In the genomic region with DNA sequence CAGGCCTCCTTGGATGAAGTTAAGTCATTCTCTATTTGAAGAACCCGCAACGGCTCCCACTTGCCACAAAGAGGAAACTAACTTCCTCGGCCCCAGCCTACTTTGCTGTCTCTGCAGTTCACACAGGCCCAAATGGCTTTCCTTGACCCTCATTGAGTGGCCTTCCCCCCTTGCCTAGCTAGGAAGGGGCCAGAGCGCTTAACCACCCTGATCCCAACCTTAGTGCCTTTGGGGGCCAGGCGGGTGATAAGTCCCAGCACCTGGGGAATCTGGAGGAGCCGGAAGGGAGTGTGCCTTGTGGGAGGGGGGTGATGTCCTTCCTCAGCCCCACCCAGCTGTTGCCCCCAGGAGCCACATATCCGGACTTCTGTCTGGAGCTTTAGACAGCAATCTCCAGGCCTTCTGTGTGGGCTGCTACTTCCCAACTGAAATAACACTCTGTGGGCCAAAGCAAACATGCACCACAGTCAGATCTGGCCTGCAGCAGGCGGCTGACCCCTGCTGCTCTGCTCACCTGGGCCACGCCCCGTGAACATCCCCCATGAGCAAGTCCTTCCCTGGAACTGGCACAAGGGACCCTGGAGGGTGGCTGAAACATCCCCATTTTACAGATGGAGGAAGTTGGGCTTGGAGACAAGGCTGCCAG, we compare ENCODE assay signal across 2 cellular contexts.
TF ChIP-seq lines count a peak whose summit lies in the region.

No MANE protein-coding gene starts in this region.

TF ChIP-seq in WTC11, 78 proteins besides CTCF, POLR2A, EP300 and RAD21 (continues in another document):
- TF ChIP-seq, protein P1, sequence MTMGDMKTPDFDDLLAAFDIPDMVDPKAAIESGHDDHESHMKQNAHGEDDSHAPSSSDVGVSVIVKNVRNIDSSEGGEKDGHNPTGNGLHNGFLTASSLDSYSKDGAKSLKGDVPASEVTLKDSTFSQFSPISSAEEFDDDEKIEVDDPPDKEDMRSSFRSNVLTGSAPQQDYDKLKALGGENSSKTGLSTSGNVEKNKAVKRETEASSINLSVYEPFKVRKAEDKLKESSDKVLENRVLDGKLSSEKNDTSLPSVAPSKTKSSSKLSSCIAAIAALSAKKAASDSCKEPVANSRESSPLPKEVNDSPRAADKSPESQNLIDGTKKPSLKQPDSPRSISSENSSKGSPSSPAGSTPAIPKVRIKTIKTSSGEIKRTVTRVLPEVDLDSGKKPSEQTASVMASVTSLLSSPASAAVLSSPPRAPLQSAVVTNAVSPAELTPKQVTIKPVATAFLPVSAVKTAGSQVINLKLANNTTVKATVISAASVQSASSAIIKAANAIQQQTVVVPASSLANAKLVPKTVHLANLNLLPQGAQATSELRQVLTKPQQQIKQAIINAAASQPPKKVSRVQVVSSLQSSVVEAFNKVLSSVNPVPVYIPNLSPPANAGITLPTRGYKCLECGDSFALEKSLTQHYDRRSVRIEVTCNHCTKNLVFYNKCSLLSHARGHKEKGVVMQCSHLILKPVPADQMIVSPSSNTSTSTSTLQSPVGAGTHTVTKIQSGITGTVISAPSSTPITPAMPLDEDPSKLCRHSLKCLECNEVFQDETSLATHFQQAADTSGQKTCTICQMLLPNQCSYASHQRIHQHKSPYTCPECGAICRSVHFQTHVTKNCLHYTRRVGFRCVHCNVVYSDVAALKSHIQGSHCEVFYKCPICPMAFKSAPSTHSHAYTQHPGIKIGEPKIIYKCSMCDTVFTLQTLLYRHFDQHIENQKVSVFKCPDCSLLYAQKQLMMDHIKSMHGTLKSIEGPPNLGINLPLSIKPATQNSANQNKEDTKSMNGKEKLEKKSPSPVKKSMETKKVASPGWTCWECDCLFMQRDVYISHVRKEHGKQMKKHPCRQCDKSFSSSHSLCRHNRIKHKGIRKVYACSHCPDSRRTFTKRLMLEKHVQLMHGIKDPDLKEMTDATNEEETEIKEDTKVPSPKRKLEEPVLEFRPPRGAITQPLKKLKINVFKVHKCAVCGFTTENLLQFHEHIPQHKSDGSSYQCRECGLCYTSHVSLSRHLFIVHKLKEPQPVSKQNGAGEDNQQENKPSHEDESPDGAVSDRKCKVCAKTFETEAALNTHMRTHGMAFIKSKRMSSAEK (CRISPR knock-in tag; IDR thresholded peaks at IDR 0.05; ENCODE audit: borderline replicate concordance): no peak
- TF ChIP-seq FOXJ3 (CRISPR knock-in tag; IDR thresholded peaks at IDR 0.05; ENCODE audit: borderline replicate concordance) (no peak), GRHL2 (CRISPR knock-in tag; IDR thresholded peaks at IDR 0.05; ENCODE audit: insufficient replicate concordance, severe bottlenecking) (no peak), RORB (CRISPR knock-in tag; IDR thresholded peaks at IDR 0.05) (no peak), ZNF219 (CRISPR knock-in tag; IDR thresholded peaks at IDR 0.05; ENCODE audit: borderline replicate concordance) (no peak)
- TF ChIP-seq, protein P2, sequence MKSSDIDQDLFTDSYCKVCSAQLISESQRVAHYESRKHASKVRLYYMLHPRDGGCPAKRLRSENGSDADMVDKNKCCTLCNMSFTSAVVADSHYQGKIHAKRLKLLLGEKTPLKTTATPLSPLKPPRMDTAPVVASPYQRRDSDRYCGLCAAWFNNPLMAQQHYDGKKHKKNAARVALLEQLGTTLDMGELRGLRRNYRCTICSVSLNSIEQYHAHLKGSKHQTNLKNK (CRISPR knock-in tag; IDR thresholded peaks at IDR 0.05): no peak
- TF ChIP-seq, protein P3, sequence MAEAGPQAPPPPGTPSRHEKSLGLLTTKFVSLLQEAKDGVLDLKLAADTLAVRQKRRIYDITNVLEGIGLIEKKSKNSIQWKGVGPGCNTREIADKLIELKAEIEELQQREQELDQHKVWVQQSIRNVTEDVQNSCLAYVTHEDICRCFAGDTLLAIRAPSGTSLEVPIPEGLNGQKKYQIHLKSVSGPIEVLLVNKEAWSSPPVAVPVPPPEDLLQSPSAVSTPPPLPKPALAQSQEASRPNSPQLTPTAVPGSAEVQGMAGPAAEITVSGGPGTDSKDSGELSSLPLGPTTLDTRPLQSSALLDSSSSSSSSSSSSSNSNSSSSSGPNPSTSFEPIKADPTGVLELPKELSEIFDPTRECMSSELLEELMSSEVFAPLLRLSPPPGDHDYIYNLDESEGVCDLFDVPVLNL (CRISPR knock-in tag; IDR thresholded peaks at IDR 0.05; ENCODE audit: borderline replicate concordance, low read depth): no peak
- TF ChIP-seq, protein P4, sequence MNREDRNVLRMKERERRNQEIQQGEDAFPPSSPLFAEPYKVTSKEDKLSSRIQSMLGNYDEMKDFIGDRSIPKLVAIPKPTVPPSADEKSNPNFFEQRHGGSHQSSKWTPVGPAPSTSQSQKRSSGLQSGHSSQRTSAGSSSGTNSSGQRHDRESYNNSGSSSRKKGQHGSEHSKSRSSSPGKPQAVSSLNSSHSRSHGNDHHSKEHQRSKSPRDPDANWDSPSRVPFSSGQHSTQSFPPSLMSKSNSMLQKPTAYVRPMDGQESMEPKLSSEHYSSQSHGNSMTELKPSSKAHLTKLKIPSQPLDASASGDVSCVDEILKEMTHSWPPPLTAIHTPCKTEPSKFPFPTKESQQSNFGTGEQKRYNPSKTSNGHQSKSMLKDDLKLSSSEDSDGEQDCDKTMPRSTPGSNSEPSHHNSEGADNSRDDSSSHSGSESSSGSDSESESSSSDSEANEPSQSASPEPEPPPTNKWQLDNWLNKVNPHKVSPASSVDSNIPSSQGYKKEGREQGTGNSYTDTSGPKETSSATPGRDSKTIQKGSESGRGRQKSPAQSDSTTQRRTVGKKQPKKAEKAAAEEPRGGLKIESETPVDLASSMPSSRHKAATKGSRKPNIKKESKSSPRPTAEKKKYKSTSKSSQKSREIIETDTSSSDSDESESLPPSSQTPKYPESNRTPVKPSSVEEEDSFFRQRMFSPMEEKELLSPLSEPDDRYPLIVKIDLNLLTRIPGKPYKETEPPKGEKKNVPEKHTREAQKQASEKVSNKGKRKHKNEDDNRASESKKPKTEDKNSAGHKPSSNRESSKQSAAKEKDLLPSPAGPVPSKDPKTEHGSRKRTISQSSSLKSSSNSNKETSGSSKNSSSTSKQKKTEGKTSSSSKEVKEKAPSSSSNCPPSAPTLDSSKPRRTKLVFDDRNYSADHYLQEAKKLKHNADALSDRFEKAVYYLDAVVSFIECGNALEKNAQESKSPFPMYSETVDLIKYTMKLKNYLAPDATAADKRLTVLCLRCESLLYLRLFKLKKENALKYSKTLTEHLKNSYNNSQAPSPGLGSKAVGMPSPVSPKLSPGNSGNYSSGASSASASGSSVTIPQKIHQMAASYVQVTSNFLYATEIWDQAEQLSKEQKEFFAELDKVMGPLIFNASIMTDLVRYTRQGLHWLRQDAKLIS (CRISPR knock-in tag; IDR thresholded peaks at IDR 0.05; ENCODE audit: borderline replicate concordance): no peak
- TF ChIP-seq, protein P5, sequence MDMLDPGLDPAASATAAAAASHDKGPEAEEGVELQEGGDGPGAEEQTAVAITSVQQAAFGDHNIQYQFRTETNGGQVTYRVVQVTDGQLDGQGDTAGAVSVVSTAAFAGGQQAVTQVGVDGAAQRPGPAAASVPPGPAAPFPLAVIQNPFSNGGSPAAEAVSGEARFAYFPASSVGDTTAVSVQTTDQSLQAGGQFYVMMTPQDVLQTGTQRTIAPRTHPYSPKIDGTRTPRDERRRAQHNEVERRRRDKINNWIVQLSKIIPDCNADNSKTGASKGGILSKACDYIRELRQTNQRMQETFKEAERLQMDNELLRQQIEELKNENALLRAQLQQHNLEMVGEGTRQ (CRISPR knock-in tag; IDR thresholded peaks at IDR 0.05): no peak

TF ChIP-seq in HepG2, 621 proteins besides CTCF, POLR2A, EP300 and RAD21 (continues in another document):
- TF ChIP-seq PHF21A (CRISPR knock-in tag; IDR thresholded peaks at IDR 0.05): peak; percentile 62
- TF ChIP-seq, protein P6, sequence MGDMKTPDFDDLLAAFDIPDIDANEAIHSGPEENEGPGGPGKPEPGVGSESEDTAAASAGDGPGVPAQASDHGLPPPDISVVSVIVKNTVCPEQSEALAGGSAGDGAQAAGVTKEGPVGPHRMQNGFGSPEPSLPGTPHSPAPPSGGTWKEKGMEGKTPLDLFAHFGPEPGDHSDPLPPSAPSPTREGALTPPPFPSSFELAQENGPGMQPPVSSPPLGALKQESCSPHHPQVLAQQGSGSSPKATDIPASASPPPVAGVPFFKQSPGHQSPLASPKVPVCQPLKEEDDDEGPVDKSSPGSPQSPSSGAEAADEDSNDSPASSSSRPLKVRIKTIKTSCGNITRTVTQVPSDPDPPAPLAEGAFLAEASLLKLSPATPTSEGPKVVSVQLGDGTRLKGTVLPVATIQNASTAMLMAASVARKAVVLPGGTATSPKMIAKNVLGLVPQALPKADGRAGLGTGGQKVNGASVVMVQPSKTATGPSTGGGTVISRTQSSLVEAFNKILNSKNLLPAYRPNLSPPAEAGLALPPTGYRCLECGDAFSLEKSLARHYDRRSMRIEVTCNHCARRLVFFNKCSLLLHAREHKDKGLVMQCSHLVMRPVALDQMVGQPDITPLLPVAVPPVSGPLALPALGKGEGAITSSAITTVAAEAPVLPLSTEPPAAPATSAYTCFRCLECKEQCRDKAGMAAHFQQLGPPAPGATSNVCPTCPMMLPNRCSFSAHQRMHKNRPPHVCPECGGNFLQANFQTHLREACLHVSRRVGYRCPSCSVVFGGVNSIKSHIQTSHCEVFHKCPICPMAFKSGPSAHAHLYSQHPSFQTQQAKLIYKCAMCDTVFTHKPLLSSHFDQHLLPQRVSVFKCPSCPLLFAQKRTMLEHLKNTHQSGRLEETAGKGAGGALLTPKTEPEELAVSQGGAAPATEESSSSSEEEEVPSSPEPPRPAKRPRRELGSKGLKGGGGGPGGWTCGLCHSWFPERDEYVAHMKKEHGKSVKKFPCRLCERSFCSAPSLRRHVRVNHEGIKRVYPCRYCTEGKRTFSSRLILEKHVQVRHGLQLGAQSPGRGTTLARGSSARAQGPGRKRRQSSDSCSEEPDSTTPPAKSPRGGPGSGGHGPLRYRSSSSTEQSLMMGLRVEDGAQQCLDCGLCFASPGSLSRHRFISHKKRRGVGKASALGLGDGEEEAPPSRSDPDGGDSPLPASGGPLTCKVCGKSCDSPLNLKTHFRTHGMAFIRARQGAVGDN (CRISPR knock-in tag; IDR thresholded peaks at IDR 0.05): peak; percentile 88
- no peak for TF ChIP-seq TMF1 (CRISPR knock-in tag; IDR thresholded peaks at IDR 0.05; ENCODE audit: low read depth)
- TF ChIP-seq NONO (IDR thresholded peaks at IDR 0.05): no peak
- peak; percentile 50; the same call in 1 of the 2 replicates for TF ChIP-seq NONO (CRISPR knock-in tag; conservative IDR thresholded peaks at IDR 0.05)
- no peak for TF ChIP-seq TRIM24 (CRISPR knock-in tag; IDR thresholded peaks at IDR 0.05)
- TF ChIP-seq MLLT10 (CRISPR knock-in tag; IDR thresholded peaks at IDR 0.05): no peak
- TF ChIP-seq, protein P7, sequence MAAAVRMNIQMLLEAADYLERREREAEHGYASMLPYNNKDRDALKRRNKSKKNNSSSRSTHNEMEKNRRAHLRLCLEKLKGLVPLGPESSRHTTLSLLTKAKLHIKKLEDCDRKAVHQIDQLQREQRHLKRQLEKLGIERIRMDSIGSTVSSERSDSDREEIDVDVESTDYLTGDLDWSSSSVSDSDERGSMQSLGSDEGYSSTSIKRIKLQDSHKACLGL (CRISPR knock-in tag; IDR thresholded peaks at IDR 0.05): no peak
- TF ChIP-seq ATAD3A (CRISPR knock-in tag; IDR thresholded peaks at IDR 0.05): no peak
- peak; percentile 55; the same call in 1 of the 2 replicates for TF ChIP-seq HDAC1 (CRISPR knock-in tag; IDR thresholded peaks at IDR 0.05)
- TF ChIP-seq KLF9 (CRISPR knock-in tag; IDR thresholded peaks at IDR 0.05; ENCODE audit: low read depth): no peak
- no peak for TF ChIP-seq CENPT (CRISPR knock-in tag; IDR thresholded peaks at IDR 0.05; ENCODE audit: low read depth)
- TF ChIP-seq CBX5 (CRISPR knock-in tag; IDR thresholded peaks at IDR 0.05; ENCODE audit: borderline replicate concordance): no peak
- TF ChIP-seq, protein P8, sequence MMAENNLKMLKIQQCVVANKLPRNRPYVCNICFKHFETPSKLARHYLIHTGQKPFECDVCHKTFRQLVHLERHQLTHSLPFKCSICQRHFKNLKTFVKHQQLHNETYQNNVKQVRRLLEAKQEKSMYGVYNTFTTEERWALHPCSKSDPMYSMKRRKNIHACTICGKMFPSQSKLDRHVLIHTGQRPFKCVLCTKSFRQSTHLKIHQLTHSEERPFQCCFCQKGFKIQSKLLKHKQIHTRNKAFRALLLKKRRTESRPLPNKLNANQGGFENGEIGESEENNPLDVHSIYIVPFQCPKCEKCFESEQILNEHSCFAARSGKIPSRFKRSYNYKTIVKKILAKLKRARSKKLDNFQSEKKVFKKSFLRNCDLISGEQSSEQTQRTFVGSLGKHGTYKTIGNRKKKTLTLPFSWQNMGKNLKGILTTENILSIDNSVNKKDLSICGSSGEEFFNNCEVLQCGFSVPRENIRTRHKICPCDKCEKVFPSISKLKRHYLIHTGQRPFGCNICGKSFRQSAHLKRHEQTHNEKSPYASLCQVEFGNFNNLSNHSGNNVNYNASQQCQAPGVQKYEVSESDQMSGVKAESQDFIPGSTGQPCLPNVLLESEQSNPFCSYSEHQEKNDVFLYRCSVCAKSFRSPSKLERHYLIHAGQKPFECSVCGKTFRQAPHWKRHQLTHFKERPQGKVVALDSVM (CRISPR knock-in tag; IDR thresholded peaks at IDR 0.05): 0 out of 2 replicates have a peak, but pooled peaks have one; percentile 18
- TF ChIP-seq, protein P9, sequence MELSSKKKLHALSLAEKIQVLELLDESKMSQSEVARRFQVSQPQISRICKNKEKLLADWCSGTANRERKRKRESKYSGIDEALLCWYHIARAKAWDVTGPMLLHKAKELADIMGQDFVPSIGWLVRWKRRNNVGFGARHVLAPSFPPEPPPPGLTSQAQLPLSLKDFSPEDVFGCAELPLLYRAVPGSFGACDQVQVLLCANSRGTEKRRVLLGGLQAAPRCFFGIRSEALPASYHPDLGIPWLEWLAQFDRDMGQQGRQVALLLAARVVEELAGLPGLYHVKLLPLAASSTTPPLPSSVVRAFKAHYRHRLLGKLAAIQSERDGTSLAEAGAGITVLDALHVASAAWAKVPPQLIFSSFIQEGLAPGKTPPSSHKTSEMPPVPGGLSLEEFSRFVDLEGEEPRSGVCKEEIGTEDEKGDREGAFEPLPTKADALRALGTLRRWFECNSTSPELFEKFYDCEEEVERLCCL (CRISPR knock-in tag; IDR thresholded peaks at IDR 0.05; ENCODE audit: borderline replicate concordance): no peak
- TF ChIP-seq, protein P10, sequence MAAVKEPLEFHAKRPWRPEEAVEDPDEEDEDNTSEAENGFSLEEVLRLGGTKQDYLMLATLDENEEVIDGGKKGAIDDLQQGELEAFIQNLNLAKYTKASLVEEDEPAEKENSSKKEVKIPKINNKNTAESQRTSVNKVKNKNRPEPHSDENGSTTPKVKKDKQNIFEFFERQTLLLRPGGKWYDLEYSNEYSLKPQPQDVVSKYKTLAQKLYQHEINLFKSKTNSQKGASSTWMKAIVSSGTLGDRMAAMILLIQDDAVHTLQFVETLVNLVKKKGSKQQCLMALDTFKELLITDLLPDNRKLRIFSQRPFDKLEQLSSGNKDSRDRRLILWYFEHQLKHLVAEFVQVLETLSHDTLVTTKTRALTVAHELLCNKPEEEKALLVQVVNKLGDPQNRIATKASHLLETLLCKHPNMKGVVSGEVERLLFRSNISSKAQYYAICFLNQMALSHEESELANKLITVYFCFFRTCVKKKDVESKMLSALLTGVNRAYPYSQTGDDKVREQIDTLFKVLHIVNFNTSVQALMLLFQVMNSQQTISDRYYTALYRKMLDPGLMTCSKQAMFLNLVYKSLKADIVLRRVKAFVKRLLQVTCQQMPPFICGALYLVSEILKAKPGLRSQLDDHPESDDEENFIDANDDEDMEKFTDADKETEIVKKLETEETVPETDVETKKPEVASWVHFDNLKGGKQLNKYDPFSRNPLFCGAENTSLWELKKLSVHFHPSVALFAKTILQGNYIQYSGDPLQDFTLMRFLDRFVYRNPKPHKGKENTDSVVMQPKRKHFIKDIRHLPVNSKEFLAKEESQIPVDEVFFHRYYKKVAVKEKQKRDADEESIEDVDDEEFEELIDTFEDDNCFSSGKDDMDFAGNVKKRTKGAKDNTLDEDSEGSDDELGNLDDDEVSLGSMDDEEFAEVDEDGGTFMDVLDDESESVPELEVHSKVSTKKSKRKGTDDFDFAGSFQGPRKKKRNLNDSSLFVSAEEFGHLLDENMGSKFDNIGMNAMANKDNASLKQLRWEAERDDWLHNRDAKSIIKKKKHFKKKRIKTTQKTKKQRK (IDR thresholded peaks at IDR 0.05; ENCODE audit: low read length): no peak
- TF ChIP-seq ZNF441 (CRISPR knock-in tag; IDR thresholded peaks at IDR 0.05; ENCODE audit: borderline replicate concordance): 0 out of 2 replicates have a peak, but pooled peaks have one; percentile 33
- TF ChIP-seq ZNF501 (CRISPR knock-in tag; IDR thresholded peaks at IDR 0.05): peak; percentile 47; the same call in 1 of the 2 replicates
